In genomic region chr4:2406920-2407319, GRCh38 we compare ENCODE assay signal across 22 cellular contexts. TPM values are rescaled to one million over a fixed set of nuclear protein-coding genes. Genes with fewer than 3 reads are reported as not detected.
"Had no signal": no experiment of that assay in that cellular context is flagged by ENCODE, and none has a peak within 500 bp of the region (broad histone marks: within the 10 kb centered on the region; RNA-seq: fewer than 3 reads in every experiment).

No MANE protein-coding gene starts in this region.

- ATAC-seq: activated naive CD8-positive, alpha-beta T cell treated with anti-CD3 and anti-CD28 coated beads, Interleukin-2, amount 50 U/mL, for 24 hours; mucosa of descending colon; naive thymus-derived CD8-positive, alpha-beta T cell had no signal

- H3K9me3 ChIP-seq: colonic mucosa, esophagus squamous epithelium, left ventricle myocardium inferior, mucosa of descending colon, neutrophil had no signal

- H3K27ac ChIP-seq: colonic mucosa, esophagus squamous epithelium, left ventricle myocardium inferior, neutrophil had no signal

- H3K4me3 ChIP-seq: colonic mucosa, esophagus squamous epithelium, left ventricle myocardium inferior, mucosa of descending colon had no signal

- DNase-seq: activated CD8-positive, alpha-beta memory T cell treated with anti-CD3 and anti-CD28 coated beads for 24 hours; activated naive CD4-positive, alpha-beta T cell treated with Interleukin-2 at 50 U/mL for 16 hours; activated naive CD8-positive, alpha-beta T cell treated with anti-CD3 and anti-CD28 coated beads, Interleukin-2, amount 50 U/mL, for 24 hours; colonic mucosa; effector CD8-positive, alpha-beta T cell; esophagus squamous epithelium; hippocampal formation; left ventricle myocardium inferior; mucosa of descending colon; naive thymus-derived CD8-positive, alpha-beta T cell; stimulated activated CD4-positive, alpha-beta T cell treated with anti-CD3 and anti-CD28 coated beads, Interleukin-2, amount 100 ng/mL, for 48 hours; stimulated activated naive B cell treated with anti-CD40 and anti-IgM and Interleukin-4, amounts not matched to agents 10 μg/mL and 1 μg/mL and 100 μg/mL, for 72 hours; trophoblast cell had no signal

- FAIRE-seq: astrocyte, endothelial cell of umbilical vein had no signal

- H3K4me3 Mint-ChIP-seq: activated CD4-positive, alpha-beta T cell treated with anti-CD3 and anti-CD28 coated beads for 36 hours; activated naive CD8-positive, alpha-beta T cell treated with anti-CD3 and anti-CD28 coated beads, Interleukin-2, amount 50 U/mL, for 24 hours; activated T-helper 1 cell treated with anti-CD3 and anti-CD28 coated beads, Interleukin-12 subunit alpha, Interleukin-12 subunit beta, Interleukin-2, Interleukin-4 antibody, amounts not matched to agents 30 ng/mL and 10 ng/mL and 1 ng/mL, durations not matched to agents 14 hours and 24 hours and 36 hours; naive thymus-derived CD8-positive, alpha-beta T cell; stimulated activated naive B cell treated with anti-CD40 and anti-IgM and Interleukin-4, amounts not matched to agents 10 μg/mL and 1 μg/mL and 100 μg/mL, for 72 hours had no signal

- H3K27me3 Mint-ChIP-seq: activated CD4-positive, alpha-beta T cell treated with anti-CD3 and anti-CD28 coated beads for 36 hours had no signal

- H3K9me3 Mint-ChIP-seq: activated naive CD8-positive, alpha-beta T cell treated with anti-CD3 and anti-CD28 coated beads, Interleukin-2, amount 50 U/mL, for 24 hours; activated T-helper 1 cell treated with anti-CD3 and anti-CD28 coated beads, Interleukin-12 subunit alpha, Interleukin-12 subunit beta, Interleukin-2, Interleukin-4 antibody, amounts not matched to agents 30 ng/mL and 10 ng/mL and 1 ng/mL, durations not matched to agents 14 hours and 24 hours and 36 hours; naive thymus-derived CD8-positive, alpha-beta T cell; stimulated activated naive B cell treated with anti-CD40 and anti-IgM and Interleukin-4, amounts not matched to agents 10 μg/mL and 1 μg/mL and 100 μg/mL, for 72 hours had no signal

- H3K27ac Mint-ChIP-seq: activated CD4-positive, alpha-beta T cell treated with anti-CD3 and anti-CD28 coated beads for 36 hours; activated naive CD8-positive, alpha-beta T cell treated with anti-CD3 and anti-CD28 coated beads, Interleukin-2, amount 50 U/mL, for 24 hours; activated T-helper 1 cell treated with anti-CD3 and anti-CD28 coated beads, Interleukin-12 subunit alpha, Interleukin-12 subunit beta, Interleukin-2, Interleukin-4 antibody, amounts not matched to agents 30 ng/mL and 10 ng/mL and 1 ng/mL, durations not matched to agents 14 hours and 24 hours and 36 hours; stimulated activated naive B cell treated with anti-CD40 and anti-IgM and Interleukin-4, amounts not matched to agents 10 μg/mL and 1 μg/mL and 100 μg/mL, for 72 hours had no signal

- H3K36me3 Mint-ChIP-seq: naive thymus-derived CD8-positive, alpha-beta T cell; stimulated activated naive B cell treated with anti-CD40 and anti-IgM and Interleukin-4, amounts not matched to agents 10 μg/mL and 1 μg/mL and 100 μg/mL, for 72 hours had no signal

- H3K36me3 ChIP-seq: colonic mucosa, esophagus squamous epithelium, left ventricle myocardium inferior, neutrophil had no signal

RNA-seq across cellular contexts. Expression of gene CFAP99, which starts 11.8 kb away (rescaled TPM):
- total RNA-seq: activated T-helper 1 cell treated with anti-CD3 and anti-CD28 coated beads, Interleukin-12 subunit alpha, Interleukin-12 subunit beta, Interleukin-2, Interleukin-4 antibody, amounts not matched to agents 30 ng/mL and 10 ng/mL and 1 ng/mL, durations not matched to agents 14 hours and 24 hours and 36 hours; astrocyte; endothelial cell of umbilical vein; fibroblast of villous mesenchyme; glomerular endothelial cell; kidney epithelial cell; left ventricle myocardium inferior; naive thymus-derived CD8-positive, alpha-beta T cell; subcutaneous adipose tissue had no signal
